In genomic region chr11:19713221-19714092, GRCh38 we compare ENCODE assay signal across 8 cellular contexts. TPM values are rescaled to one million over a fixed set of nuclear protein-coding genes. Genes with fewer than 3 reads are reported as not detected.
DNase-seq lines count a peak whose midpoint lies in the region; ATAC-seq and TF ChIP-seq lines count a peak whose summit lies in the region.

No MANE protein-coding gene starts in this region.

- peaks cover 62% of the 10 kb centered on the region for H3K27me3 Mint-ChIP-seq in activated naive CD4-positive, alpha-beta T cell treated with anti-CD3 and anti-CD28 coated beads, Interleukin-2, amount 10 ng/mL, durations not matched to agents 7 days and 5 days
- peaks cover 28% of the 10 kb centered on the region for H3K27me3 Mint-ChIP-seq in endothelial cell (ENCODE audit: unreplicated experiment)

- H3K36me3 Mint-ChIP-seq in activated naive CD4-positive, alpha-beta T cell treated with anti-CD3 and anti-CD28 coated beads, Interleukin-2, amount 10 ng/mL, durations not matched to agents 7 days and 5 days = no peaks in the 10 kb centered on the region
- H3K36me3 Mint-ChIP-seq in endothelial cell (ENCODE audit: low read depth, unreplicated experiment) = peaks cover 3% of the 10 kb centered on the region

- intact Hi-C loops in Panc1 (cut with micrococcal nuclease; ENCODE audit: unreplicated experiment) = no loop called here

- TF ChIP-seq CTCF in Panc1 (IDR thresholded peaks at IDR 0.05) = no peak
- TF ChIP-seq CTCF in endothelial cell (IDR thresholded peaks at IDR 0.05; ENCODE audit: unreplicated experiment) = no peak
- TF ChIP-seq CTCF in osteoblast (IDR thresholded peaks at IDR 0.05; ENCODE audit: extremely low read depth, low read depth, low read length) = no peak

- in situ Hi-C loops in Panc1 (cut with HindIII; ENCODE audit: low pct_unique_long_range_greater_than_20kb, low sequenced_read_pairs) = no loop called here

- POLR2A ChIA-PET in Panc1 (lab: Charles Lee) = interaction anchor here (1.1 to 1.4 kb wide), 2 partner anchors 10 to 30 kb away, joined by 3 to 4 read pairs; no protein-coding TSS in a partner anchor

- H3K79me2 ChIP-seq in osteoblast (ENCODE audit: insufficient read depth, low read length) = peaks cover 45% of the 10 kb centered on the region

- peaks cover 28% of the 10 kb centered on the region for H3K4me1 Mint-ChIP-seq in activated naive CD4-positive, alpha-beta T cell treated with anti-CD3 and anti-CD28 coated beads, Interleukin-2, amount 10 ng/mL, durations not matched to agents 7 days and 5 days
- H3K4me1 Mint-ChIP-seq in endothelial cell (ENCODE audit: unreplicated experiment) = peaks cover 16% of the 10 kb centered on the region

- H3K27ac Mint-ChIP-seq in activated naive CD4-positive, alpha-beta T cell treated with anti-CD3 and anti-CD28 coated beads, Interleukin-2, amount 10 ng/mL, durations not matched to agents 7 days and 5 days = no peak overlapping the region
- H3K27ac Mint-ChIP-seq in endothelial cell (ENCODE audit: unreplicated experiment) = no peak overlapping the region

- peak overlapping the region; percentile 30 for H2AFZ ChIP-seq in osteoblast (ENCODE audit: low read length)

- no peak for DNase-seq in activated naive CD4-positive, alpha-beta T cell treated with anti-CD3 and anti-CD28 coated beads, Interleukin-2, amount 10 ng/mL, durations not matched to agents 7 days and 5 days
- DNase-seq in activated naive CD4-positive, alpha-beta T cell (lab: John Stamatoyannopoulos, UW) = no peak
- DNase-seq in Panc1 (ENCODE audit: low read depth, low spot score) = no peak
- DNase-seq in endothelial cell (ENCODE audit: low spot score) = peak; percentile 11
- DNase-seq in osteoblast (ENCODE audit: insufficient read length, low spot score, missing footprints) = peak; percentile 87
- no peak for DNase-seq in GM19238 (ENCODE audit: insufficient read length, low spot score)

- peak overlapping the region; percentile 71; the same call in 1 of the 2 replicates for H3K27ac ChIP-seq in Panc1 (ENCODE audit: low read length)
- peak overlapping the region; percentile 95 for H3K27ac ChIP-seq in osteoblast (ENCODE audit: low read depth, low read length)

- H3K9me3 ChIP-seq in Panc1 (ENCODE audit: control insufficient read depth, insufficient read depth, low read depth, low read length) (no peaks in the 10 kb centered on the region), osteoblast (ENCODE audit: low read depth, low read length) (no peaks in the 10 kb centered on the region)

- H3K4me1 ChIP-seq in Panc1 (ENCODE audit: control insufficient read depth, insufficient read depth, low read length) (peaks cover 41% of the 10 kb centered on the region), osteoblast (ENCODE audit: insufficient read depth, low read length) (peaks cover 38% of the 10 kb centered on the region)

- no peaks in the 10 kb centered on the region for H3K36me3 ChIP-seq in Panc1 (ENCODE audit: control insufficient read depth, insufficient read depth, low read length)
- no peaks in the 10 kb centered on the region for H3K36me3 ChIP-seq in osteoblast (ENCODE audit: insufficient read depth, low read length)

- H3K27me3 ChIP-seq in Panc1 (ENCODE audit: control insufficient read depth, insufficient read depth, low read length) (no peaks in the 10 kb centered on the region), osteoblast (ENCODE audit: insufficient read depth, low read length) (no peaks in the 10 kb centered on the region)

- CTCF ChIA-PET in activated naive CD4-positive, alpha-beta T cell treated with anti-CD3 and anti-CD28 coated beads, Interleukin-2, amount 10 ng/mL, durations not matched to agents 7 days and 5 days (lab: Charles Lee) = no interaction called here
- CTCF ChIA-PET in Panc1 (lab: Charles Lee) = interaction anchor here (1.4 to 1.5 kb wide), 2 partner anchors 29 to 150 kb away, joined by 3 read pairs; no protein-coding TSS in a partner anchor

- H3K4me3 ChIP-seq in Panc1 (ENCODE audit: low read depth in 2 of 2, low read length in 2 of 2) (peak overlapping the region; percentile 64 to 91), osteoblast (ENCODE audit: insufficient read depth, low read length) (peak overlapping the region; percentile 87)

- H3K9me3 Mint-ChIP-seq in activated naive CD4-positive, alpha-beta T cell treated with anti-CD3 and anti-CD28 coated beads, Interleukin-2, amount 10 ng/mL, durations not matched to agents 7 days and 5 days = no peaks in the 10 kb centered on the region
- H3K9me3 Mint-ChIP-seq in endothelial cell (ENCODE audit: unreplicated experiment) = no peaks in the 10 kb centered on the region

- BruUV-seq in Panc1 (replicated peaks; lab: Mats Ljungman, UMichigan) = no TSS peak

- ATAC-seq in Panc1 = no peak
- no peak for ATAC-seq in HG02798 (IDR thresholded peaks at IDR 0.05; ENCODE audit: poor library complexity, unreplicated experiment)
- no peak for ATAC-seq in HG03095 (IDR thresholded peaks at IDR 0.05; ENCODE audit: unreplicated experiment)

- H3K4me2 ChIP-seq in osteoblast (ENCODE audit: insufficient read depth, low read length) = peak overlapping the region; percentile 94

- H4K20me1 ChIP-seq in osteoblast (ENCODE audit: insufficient read depth, low read length) = peaks cover 2% of the 10 kb centered on the region

- H3K4me3 Mint-ChIP-seq in activated naive CD4-positive, alpha-beta T cell treated with anti-CD3 and anti-CD28 coated beads, Interleukin-2, amount 10 ng/mL, durations not matched to agents 7 days and 5 days = peak overlapping the region; percentile 79
- peak overlapping the region; percentile 89 for H3K4me3 Mint-ChIP-seq in endothelial cell (ENCODE audit: unreplicated experiment)

RNA-seq across cellular contexts. Expression of gene NAV2, which starts 0.8 kb away (rescaled TPM):
- total RNA-seq in Panc1 (2021; ENCODE audit: unreplicated experiment) (22.7 TPM), endothelial cell (ENCODE audit: unreplicated experiment) (15.6 TPM), osteoblast (8.7 and 12.4 TPM in 2 replicates)
- polyA plus RNA-seq in Panc1 (2012; ENCODE audit: insufficient read length) = 5.9 TPM

Comparison
In these comparisons a context has a peak if more than half of its experiments do, and no peak if none do; other contexts are left out.
1. DNase-seq: peak in endothelial cell (single experiment) and osteoblast (single experiment); none in activated naive CD4-positive, alpha-beta T cell treated with anti-CD3 and anti-CD28 coated beads, Interleukin-2, amount 10 ng/mL, durations not matched to agents 7 days and 5 days (single experiment), activated naive CD4-positive, alpha-beta T cell (0 of 4), Panc1 (single experiment) and GM19238 (single experiment).